In the genomic region with DNA sequence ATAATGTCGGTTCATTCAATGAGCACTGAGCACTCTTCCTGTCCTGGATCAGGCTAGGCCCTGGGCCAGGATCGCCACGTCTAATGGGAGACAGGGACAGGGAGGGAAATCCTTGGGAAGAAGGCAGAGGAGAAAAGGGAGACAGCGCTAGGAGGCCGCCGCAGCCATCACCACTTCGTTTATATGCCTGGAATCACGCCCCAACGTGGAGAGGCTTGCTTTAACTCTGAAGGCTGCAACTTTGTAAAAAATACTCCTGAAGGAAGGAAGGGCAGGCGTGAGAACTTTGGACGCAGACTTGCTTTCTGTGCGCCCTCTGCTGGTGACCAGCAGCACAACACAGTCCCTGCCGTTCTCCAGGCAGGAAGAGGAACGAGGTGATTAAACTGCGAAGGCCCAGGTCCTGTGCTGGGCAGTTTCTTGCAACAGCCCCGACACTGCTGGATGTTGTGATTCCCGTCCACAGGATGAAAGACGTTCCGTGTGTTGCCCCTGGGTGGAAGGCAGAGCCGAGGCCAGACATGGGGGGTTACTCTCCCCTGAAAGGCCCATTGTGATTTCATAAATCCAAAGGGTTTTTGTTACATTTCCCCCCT, we compare ENCODE assay signal across 1 cellular context.
A peak's percentile ranks its signal among the peaks of the same experiment; 100 is the strongest.
TF ChIP-seq lines count a peak whose summit lies in the region.

No MANE protein-coding gene starts in this region.

TF ChIP-seq in K562, 482 proteins besides CTCF, POLR2A, EP300 and RAD21 (continued from another document and continues in another):
- TF ChIP-seq, protein P1, sequence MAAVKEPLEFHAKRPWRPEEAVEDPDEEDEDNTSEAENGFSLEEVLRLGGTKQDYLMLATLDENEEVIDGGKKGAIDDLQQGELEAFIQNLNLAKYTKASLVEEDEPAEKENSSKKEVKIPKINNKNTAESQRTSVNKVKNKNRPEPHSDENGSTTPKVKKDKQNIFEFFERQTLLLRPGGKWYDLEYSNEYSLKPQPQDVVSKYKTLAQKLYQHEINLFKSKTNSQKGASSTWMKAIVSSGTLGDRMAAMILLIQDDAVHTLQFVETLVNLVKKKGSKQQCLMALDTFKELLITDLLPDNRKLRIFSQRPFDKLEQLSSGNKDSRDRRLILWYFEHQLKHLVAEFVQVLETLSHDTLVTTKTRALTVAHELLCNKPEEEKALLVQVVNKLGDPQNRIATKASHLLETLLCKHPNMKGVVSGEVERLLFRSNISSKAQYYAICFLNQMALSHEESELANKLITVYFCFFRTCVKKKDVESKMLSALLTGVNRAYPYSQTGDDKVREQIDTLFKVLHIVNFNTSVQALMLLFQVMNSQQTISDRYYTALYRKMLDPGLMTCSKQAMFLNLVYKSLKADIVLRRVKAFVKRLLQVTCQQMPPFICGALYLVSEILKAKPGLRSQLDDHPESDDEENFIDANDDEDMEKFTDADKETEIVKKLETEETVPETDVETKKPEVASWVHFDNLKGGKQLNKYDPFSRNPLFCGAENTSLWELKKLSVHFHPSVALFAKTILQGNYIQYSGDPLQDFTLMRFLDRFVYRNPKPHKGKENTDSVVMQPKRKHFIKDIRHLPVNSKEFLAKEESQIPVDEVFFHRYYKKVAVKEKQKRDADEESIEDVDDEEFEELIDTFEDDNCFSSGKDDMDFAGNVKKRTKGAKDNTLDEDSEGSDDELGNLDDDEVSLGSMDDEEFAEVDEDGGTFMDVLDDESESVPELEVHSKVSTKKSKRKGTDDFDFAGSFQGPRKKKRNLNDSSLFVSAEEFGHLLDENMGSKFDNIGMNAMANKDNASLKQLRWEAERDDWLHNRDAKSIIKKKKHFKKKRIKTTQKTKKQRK (IDR thresholded peaks at IDR 0.05; ENCODE audit: borderline replicate concordance, low read depth, low read length), result no peak
- TF ChIP-seq DNMT1 (IDR thresholded peaks at IDR 0.05) (no peak), BCL6 (CRISPR knock-in tag; IDR thresholded peaks at IDR 0.05) (no peak), SMARCA4 (IDR thresholded peaks at IDR 0.05) (no peak), RB1 (IDR thresholded peaks at IDR 0.05; ENCODE audit: low read depth) (0 out of 2 replicates have a peak, but pooled peaks have one; percentile 25), E2F3 (CRISPR knock-in tag; IDR thresholded peaks at IDR 0.05) (no peak), POLR2AphosphoS2 (IDR thresholded peaks at IDR 0.05; ENCODE audit: low read length) (no peak), KDM2B (CRISPR knock-in tag; IDR thresholded peaks at IDR 0.05) (no peak), ZNF507 (tag; conservative IDR thresholded peaks at IDR 0.05) (no peak), RNF2 (IDR thresholded peaks at IDR 0.05) (no peak), STAG1 (CRISPR knock-in tag; IDR thresholded peaks at IDR 0.05; ENCODE audit: borderline replicate concordance) (peak; percentile 67), SMC3 (conservative IDR thresholded peaks at IDR 0.05; ENCODE audit: insufficient read depth, low read depth, low read length) (peak; percentile 82), HMG20A (CRISPR knock-in tag; conservative IDR thresholded peaks at IDR 0.05) (no peak), GATA2 (CRISPR knock-in tag; IDR thresholded peaks at IDR 0.05) (no peak), YY1 (IDR thresholded peaks at IDR 0.05; ENCODE audit: borderline replicate concordance in 1 of 3, control insufficient read depth in 1 of 3, extremely low read depth in 1 of 3, insufficient read depth in 3 of 3, insufficient read length in 1 of 3, insufficient replicate concordance in 2 of 3, low read depth in 1 of 3, low read length in 2 of 3) (no peak), ZC3H8 (IDR thresholded peaks at IDR 0.05) (no peak), ZNF175 (CRISPR knock-in tag; IDR thresholded peaks at IDR 0.05; ENCODE audit: low read depth) (no peak), CREM (IDR thresholded peaks at IDR 0.05; ENCODE audit: low read depth) (peak; percentile 12; the same call in 1 of the 2 replicates), POLR2G (IDR thresholded peaks at IDR 0.05; ENCODE audit: low read depth, low read length) (no peak), ZNF384 (IDR thresholded peaks at IDR 0.05; ENCODE audit: low read depth, low read length) (peak; percentile 74)
- TF ChIP-seq, protein P2, sequence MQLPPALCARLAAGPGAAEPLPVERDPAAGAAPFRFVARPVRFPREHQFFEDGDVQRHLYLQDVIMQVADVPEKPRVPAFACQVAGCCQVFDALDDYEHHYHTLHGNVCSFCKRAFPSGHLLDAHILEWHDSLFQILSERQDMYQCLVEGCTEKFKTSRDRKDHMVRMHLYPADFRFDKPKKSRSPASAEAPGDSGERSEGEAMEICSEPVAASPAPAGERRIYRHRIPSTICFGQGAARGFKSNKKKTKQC (CRISPR knock-in tag; IDR thresholded peaks at IDR 0.05), result no peak
- TF ChIP-seq, protein P3, sequence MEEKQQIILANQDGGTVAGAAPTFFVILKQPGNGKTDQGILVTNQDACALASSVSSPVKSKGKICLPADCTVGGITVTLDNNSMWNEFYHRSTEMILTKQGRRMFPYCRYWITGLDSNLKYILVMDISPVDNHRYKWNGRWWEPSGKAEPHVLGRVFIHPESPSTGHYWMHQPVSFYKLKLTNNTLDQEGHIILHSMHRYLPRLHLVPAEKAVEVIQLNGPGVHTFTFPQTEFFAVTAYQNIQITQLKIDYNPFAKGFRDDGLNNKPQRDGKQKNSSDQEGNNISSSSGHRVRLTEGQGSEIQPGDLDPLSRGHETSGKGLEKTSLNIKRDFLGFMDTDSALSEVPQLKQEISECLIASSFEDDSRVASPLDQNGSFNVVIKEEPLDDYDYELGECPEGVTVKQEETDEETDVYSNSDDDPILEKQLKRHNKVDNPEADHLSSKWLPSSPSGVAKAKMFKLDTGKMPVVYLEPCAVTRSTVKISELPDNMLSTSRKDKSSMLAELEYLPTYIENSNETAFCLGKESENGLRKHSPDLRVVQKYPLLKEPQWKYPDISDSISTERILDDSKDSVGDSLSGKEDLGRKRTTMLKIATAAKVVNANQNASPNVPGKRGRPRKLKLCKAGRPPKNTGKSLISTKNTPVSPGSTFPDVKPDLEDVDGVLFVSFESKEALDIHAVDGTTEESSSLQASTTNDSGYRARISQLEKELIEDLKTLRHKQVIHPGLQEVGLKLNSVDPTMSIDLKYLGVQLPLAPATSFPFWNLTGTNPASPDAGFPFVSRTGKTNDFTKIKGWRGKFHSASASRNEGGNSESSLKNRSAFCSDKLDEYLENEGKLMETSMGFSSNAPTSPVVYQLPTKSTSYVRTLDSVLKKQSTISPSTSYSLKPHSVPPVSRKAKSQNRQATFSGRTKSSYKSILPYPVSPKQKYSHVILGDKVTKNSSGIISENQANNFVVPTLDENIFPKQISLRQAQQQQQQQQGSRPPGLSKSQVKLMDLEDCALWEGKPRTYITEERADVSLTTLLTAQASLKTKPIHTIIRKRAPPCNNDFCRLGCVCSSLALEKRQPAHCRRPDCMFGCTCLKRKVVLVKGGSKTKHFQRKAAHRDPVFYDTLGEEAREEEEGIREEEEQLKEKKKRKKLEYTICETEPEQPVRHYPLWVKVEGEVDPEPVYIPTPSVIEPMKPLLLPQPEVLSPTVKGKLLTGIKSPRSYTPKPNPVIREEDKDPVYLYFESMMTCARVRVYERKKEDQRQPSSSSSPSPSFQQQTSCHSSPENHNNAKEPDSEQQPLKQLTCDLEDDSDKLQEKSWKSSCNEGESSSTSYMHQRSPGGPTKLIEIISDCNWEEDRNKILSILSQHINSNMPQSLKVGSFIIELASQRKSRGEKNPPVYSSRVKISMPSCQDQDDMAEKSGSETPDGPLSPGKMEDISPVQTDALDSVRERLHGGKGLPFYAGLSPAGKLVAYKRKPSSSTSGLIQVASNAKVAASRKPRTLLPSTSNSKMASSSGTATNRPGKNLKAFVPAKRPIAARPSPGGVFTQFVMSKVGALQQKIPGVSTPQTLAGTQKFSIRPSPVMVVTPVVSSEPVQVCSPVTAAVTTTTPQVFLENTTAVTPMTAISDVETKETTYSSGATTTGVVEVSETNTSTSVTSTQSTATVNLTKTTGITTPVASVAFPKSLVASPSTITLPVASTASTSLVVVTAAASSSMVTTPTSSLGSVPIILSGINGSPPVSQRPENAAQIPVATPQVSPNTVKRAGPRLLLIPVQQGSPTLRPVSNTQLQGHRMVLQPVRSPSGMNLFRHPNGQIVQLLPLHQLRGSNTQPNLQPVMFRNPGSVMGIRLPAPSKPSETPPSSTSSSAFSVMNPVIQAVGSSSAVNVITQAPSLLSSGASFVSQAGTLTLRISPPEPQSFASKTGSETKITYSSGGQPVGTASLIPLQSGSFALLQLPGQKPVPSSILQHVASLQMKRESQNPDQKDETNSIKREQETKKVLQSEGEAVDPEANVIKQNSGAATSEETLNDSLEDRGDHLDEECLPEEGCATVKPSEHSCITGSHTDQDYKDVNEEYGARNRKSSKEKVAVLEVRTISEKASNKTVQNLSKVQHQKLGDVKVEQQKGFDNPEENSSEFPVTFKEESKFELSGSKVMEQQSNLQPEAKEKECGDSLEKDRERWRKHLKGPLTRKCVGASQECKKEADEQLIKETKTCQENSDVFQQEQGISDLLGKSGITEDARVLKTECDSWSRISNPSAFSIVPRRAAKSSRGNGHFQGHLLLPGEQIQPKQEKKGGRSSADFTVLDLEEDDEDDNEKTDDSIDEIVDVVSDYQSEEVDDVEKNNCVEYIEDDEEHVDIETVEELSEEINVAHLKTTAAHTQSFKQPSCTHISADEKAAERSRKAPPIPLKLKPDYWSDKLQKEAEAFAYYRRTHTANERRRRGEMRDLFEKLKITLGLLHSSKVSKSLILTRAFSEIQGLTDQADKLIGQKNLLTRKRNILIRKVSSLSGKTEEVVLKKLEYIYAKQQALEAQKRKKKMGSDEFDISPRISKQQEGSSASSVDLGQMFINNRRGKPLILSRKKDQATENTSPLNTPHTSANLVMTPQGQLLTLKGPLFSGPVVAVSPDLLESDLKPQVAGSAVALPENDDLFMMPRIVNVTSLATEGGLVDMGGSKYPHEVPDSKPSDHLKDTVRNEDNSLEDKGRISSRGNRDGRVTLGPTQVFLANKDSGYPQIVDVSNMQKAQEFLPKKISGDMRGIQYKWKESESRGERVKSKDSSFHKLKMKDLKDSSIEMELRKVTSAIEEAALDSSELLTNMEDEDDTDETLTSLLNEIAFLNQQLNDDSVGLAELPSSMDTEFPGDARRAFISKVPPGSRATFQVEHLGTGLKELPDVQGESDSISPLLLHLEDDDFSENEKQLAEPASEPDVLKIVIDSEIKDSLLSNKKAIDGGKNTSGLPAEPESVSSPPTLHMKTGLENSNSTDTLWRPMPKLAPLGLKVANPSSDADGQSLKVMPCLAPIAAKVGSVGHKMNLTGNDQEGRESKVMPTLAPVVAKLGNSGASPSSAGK (IDR thresholded peaks at IDR 0.05), result 0 out of 2 replicates have a peak, but pooled peaks have one; percentile 10
- TF ChIP-seq, protein P4, sequence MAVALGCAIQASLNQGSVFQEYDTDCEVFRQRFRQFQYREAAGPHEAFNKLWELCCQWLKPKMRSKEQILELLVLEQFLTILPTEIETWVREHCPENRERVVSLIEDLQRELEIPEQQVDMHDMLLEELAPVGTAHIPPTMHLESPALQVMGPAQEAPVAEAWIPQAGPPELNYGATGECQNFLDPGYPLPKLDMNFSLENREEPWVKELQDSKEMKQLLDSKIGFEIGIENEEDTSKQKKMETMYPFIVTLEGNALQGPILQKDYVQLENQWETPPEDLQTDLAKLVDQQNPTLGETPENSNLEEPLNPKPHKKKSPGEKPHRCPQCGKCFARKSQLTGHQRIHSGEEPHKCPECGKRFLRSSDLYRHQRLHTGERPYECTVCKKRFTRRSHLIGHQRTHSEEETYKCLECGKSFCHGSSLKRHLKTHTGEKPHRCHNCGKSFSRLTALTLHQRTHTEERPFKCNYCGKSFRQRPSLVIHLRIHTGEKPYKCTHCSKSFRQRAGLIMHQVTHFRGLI (CRISPR knock-in tag; IDR thresholded peaks at IDR 0.05), result no peak
- TF ChIP-seq, protein P5, sequence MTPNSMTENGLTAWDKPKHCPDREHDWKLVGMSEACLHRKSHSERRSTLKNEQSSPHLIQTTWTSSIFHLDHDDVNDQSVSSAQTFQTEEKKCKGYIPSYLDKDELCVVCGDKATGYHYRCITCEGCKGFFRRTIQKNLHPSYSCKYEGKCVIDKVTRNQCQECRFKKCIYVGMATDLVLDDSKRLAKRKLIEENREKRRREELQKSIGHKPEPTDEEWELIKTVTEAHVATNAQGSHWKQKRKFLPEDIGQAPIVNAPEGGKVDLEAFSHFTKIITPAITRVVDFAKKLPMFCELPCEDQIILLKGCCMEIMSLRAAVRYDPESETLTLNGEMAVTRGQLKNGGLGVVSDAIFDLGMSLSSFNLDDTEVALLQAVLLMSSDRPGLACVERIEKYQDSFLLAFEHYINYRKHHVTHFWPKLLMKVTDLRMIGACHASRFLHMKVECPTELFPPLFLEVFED (CRISPR knock-in tag; conservative IDR thresholded peaks at IDR 0.05), result no peak
- TF ChIP-seq, protein P6, sequence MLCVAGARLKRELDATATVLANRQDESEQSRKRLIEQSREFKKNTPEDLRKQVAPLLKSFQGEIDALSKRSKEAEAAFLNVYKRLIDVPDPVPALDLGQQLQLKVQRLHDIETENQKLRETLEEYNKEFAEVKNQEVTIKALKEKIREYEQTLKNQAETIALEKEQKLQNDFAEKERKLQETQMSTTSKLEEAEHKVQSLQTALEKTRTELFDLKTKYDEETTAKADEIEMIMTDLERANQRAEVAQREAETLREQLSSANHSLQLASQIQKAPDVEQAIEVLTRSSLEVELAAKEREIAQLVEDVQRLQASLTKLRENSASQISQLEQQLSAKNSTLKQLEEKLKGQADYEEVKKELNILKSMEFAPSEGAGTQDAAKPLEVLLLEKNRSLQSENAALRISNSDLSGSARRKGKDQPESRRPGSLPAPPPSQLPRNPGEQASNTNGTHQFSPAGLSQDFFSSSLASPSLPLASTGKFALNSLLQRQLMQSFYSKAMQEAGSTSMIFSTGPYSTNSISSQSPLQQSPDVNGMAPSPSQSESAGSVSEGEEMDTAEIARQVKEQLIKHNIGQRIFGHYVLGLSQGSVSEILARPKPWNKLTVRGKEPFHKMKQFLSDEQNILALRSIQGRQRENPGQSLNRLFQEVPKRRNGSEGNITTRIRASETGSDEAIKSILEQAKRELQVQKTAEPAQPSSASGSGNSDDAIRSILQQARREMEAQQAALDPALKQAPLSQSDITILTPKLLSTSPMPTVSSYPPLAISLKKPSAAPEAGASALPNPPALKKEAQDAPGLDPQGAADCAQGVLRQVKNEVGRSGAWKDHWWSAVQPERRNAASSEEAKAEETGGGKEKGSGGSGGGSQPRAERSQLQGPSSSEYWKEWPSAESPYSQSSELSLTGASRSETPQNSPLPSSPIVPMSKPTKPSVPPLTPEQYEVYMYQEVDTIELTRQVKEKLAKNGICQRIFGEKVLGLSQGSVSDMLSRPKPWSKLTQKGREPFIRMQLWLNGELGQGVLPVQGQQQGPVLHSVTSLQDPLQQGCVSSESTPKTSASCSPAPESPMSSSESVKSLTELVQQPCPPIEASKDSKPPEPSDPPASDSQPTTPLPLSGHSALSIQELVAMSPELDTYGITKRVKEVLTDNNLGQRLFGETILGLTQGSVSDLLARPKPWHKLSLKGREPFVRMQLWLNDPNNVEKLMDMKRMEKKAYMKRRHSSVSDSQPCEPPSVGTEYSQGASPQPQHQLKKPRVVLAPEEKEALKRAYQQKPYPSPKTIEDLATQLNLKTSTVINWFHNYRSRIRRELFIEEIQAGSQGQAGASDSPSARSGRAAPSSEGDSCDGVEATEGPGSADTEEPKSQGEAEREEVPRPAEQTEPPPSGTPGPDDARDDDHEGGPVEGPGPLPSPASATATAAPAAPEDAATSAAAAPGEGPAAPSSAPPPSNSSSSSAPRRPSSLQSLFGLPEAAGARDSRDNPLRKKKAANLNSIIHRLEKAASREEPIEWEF (CRISPR knock-in tag; IDR thresholded peaks at IDR 0.05), result no peak
- TF ChIP-seq, protein P7, sequence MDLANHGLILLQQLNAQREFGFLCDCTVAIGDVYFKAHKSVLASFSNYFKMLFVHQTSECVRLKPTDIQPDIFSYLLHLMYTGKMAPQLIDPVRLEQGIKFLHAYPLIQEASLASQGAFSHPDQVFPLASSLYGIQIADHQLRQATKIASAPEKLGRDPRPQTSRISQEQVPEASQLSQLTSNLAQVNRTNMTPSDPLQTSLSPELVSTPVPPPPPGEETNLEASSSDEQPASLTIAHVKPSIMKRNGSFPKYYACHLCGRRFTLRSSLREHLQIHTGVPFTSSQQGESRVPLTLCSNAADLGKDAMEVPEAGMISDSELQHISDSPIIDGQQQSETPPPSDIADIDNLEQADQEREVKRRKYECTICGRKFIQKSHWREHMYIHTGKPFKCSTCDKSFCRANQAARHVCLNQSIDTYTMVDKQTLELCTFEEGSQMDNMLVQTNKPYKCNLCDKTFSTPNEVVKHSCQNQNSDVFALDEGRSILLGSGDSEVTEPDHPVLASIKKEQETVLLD (IDR thresholded peaks at IDR 0.05), result no peak
